Comparison of ENCODE assay signal across 10 cellular contexts in the genomic region with DNA sequence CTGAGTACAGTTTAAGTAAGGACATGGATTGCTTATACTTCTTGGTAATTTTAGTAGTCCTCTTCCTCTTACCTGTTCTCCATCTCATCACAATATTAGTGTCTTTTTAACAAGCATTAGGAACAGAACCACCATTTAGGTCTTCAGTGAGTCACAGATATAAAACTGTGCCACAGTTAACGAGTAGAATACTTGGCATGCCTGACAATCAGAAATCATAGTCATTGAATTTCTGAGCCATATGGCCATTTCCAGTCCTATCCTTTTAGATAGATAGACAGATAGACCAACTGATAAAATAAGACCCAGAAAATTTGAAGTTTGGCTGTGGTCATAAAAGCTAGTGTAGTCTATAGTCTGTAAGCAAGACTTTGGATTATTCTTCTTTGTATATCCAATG.
"Had no signal": no experiment of that assay in that cellular context is flagged by ENCODE, and none has a peak within 500 bp of the region (broad histone marks: within the 10 kb centered on the region; RNA-seq: fewer than 3 reads in every experiment).

No MANE protein-coding gene starts in this region.

- H3K27ac ChIP-seq: GM23248, HL-60 had no signal

- H3K9me3 Mint-ChIP-seq: HFFc6, IgD-negative memory B cell had no signal

- H3K9ac ChIP-seq: GM23248 had no signal

- H3K4me3 Mint-ChIP-seq: HFFc6, IgD-negative memory B cell had no signal

- DNase-seq: GM23248, GOT3, H7, HFFc6, KBM-7 had no signal

- ATAC-seq: HCT116, HepG2 had no signal

- H3K27me3 Mint-ChIP-seq: IgD-negative memory B cell had no signal

- H3K4me3 ChIP-seq: GM23248, HAP-1 had no signal

- H3K27ac Mint-ChIP-seq: HFFc6 had no signal

- H2AFZ ChIP-seq: GM23248 had no signal

- H3K9me3 ChIP-seq: HAP-1 had no signal
